1 cellular context compared by ENCODE assay signal in genomic region chr4:4491396-4491893, GRCh38.
TF ChIP-seq lines count a peak whose summit lies in the region.

No MANE protein-coding gene starts in this region.

TF ChIP-seq in HepG2, 621 proteins besides CTCF, POLR2A, EP300 and RAD21:
- TF ChIP-seq SIN3A (IDR thresholded peaks at IDR 0.05; ENCODE audit: borderline replicate concordance, low read depth, low read length): no peak
- TF ChIP-seq GATAD2A (CRISPR knock-in tag; IDR thresholded peaks at IDR 0.05): no peak
- TF ChIP-seq YEATS2 (CRISPR knock-in tag; IDR thresholded peaks at IDR 0.05; ENCODE audit: borderline replicate concordance): no peak
- TF ChIP-seq NCOA2 (CRISPR knock-in tag; IDR thresholded peaks at IDR 0.05): no peak
- TF ChIP-seq CHD4 (IDR thresholded peaks at IDR 0.05; ENCODE audit: borderline replicate concordance, low read length): no peak
- no peak for TF ChIP-seq POLR2AphosphoS2 (IDR thresholded peaks at IDR 0.05; ENCODE audit: low read depth, low read length)
- no peak for TF ChIP-seq HMGXB4 (CRISPR knock-in tag; IDR thresholded peaks at IDR 0.05; ENCODE audit: borderline replicate concordance in 1 of 2, low read depth in 1 of 2)
- no peak for TF ChIP-seq HMGXB3 (CRISPR knock-in tag; IDR thresholded peaks at IDR 0.05; ENCODE audit: borderline replicate concordance)
- TF ChIP-seq KMT2B (CRISPR knock-in tag; IDR thresholded peaks at IDR 0.05): no peak
